ENCODE assay signal across 15 cellular contexts in the genomic region with DNA sequence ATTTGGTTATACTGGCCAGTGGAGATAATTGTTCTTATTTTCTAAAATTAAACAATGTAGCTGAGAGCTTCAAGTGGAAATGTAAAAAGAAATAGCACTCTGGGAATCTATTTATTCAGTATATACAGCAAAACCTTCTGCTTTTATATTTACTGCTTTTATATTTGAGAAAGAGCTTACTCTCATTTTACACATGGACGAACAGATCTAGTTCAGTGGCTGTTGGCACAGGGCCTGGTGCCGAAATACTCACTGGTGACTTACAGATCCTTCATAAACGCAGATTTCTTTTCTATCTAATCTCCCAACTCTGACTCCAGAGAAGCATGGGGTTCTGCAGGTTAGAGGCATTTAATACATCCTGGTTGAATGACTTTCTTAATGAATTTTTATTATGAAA.
"Had no signal": no experiment of that assay in that cellular context is flagged by ENCODE, and none has a peak within 500 bp of the region (broad histone marks: within the 10 kb centered on the region; RNA-seq: fewer than 3 reads in every experiment).

No MANE protein-coding gene starts in this region.

- H3K4me1 ChIP-seq: breast epithelium, left ventricle myocardium inferior, right lobe of liver had no signal

- H3K27ac ChIP-seq: breast epithelium, esophagus squamous epithelium, left ventricle myocardium inferior, prostate gland, right lobe of liver had no signal

- H3K36me3 ChIP-seq: breast epithelium, esophagus squamous epithelium, left ventricle myocardium inferior, prostate gland, right lobe of liver had no signal

- H3K4me3 ChIP-seq: breast epithelium, esophagus squamous epithelium, left ventricle myocardium inferior, prostate gland, right lobe of liver had no signal

- ATAC-seq: activated CD4-positive, CD25-positive, alpha-beta regulatory T cell treated with anti-CD3 and anti-CD28 coated beads, Interleukin-2, amount 50 U/mL, for 24 hours; natural killer cell; right lobe of liver; stimulated activated naive B cell treated with anti-CD40 and anti-IgM and Interleukin-4, amounts not matched to agents 10 μg/mL and 1 μg/mL and 100 μg/mL, for 72 hours had no signal

- H3K27me3 ChIP-seq: breast epithelium, esophagus squamous epithelium, right lobe of liver had no signal

- H3K9me3 ChIP-seq: breast epithelium, esophagus squamous epithelium, left ventricle myocardium inferior, prostate gland, right lobe of liver had no signal

- DNase-seq: activated CD4-positive, alpha-beta T cell treated with anti-CD3 and anti-CD28 coated beads, Interleukin-2, amount 50 U/mL, for 4 hours; activated T-cell treated with anti-CD3 and anti-CD28 coated beads, Interleukin-2, amount 50 U/mL, for 1 hour; esophagus squamous epithelium; foreskin fibroblast; glutamatergic neuron; immature natural killer cell; left ventricle myocardium inferior; natural killer cell; nucleus accumbens; right lobe of liver; stimulated activated CD4-positive, alpha-beta T cell treated with anti-CD3 and anti-CD28 coated beads, Interleukin-1b, Interleukin-23, amount 100 ng/mL, for 48 hours; stimulated activated naive B cell treated with anti-CD40 and anti-IgM and Interleukin-4, amounts not matched to agents 10 μg/mL and 1 μg/mL and 100 μg/mL, for 72 hours had no signal
